ENCODE assay signal across 9 cellular contexts in the genomic region with DNA sequence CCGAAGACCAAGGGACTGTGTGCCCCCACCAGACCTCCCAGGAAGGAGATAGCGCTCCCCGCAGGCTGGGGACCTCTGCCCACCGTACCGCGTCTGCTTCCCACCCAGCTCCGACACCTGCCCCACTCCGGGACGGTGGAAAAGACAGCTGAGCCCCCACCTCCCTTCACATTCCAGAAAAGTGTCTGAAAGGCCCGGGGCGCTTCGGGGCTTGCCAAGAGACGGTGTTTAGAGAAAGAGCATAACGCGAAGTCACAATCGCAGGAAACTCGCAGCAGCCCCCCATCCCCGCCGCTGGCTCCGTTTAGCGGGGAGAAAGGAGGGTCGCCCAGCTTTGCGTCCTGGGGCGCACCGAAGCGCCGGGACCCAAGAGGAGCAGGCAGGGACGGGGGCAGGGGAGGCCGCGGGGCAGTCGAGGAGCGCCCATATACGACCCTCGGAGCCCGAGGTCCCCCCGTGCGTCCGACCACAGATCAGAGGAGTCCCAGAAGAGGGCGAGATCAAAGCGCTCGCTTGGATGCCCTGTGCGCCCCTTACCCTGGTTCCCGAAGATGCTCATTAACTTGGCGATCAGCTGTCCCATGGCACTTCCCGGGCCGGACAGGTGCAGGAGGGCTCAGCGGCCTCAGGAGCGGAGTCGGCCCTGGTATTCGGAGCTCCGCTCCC. TPM values are rescaled to one million over a fixed set of nuclear protein-coding genes. Genes with fewer than 3 reads are reported as not detected.
DNase-seq lines count a peak whose midpoint lies in the region; ATAC-seq and TF ChIP-seq lines count a peak whose summit lies in the region.
"Had no signal": no experiment of that assay in that cellular context is flagged by ENCODE, and none has a peak within 500 bp of the region (broad histone marks: within the 10 kb centered on the region; RNA-seq: fewer than 3 reads in every experiment).

No MANE protein-coding gene starts in this region.

- peaks cover 36% of the 10 kb centered on the region for H3K4me1 Mint-ChIP-seq in T-helper 1 cell treated with Interleukin-12 subunit alpha and Interleukin-12 subunit beta and Interleukin-4 antibody, amounts not matched to agents 30 μg/mL and 1 μg/mL, for 36 hours (ENCODE audit: low read depth)
- H3K4me1 Mint-ChIP-seq in central memory CD8-positive, alpha-beta T cell = peaks cover 25% of the 10 kb centered on the region

- H3K27me3 Mint-ChIP-seq in T-helper 1 cell treated with Interleukin-12 subunit alpha and Interleukin-12 subunit beta and Interleukin-4 antibody, amounts not matched to agents 30 μg/mL and 1 μg/mL, for 36 hours (ENCODE audit: low read depth) = peaks cover 50% of the 10 kb centered on the region
- no peaks in the 10 kb centered on the region for H3K27me3 Mint-ChIP-seq in central memory CD8-positive, alpha-beta T cell

- no peaks in the 10 kb centered on the region for H3K36me3 ChIP-seq in lung (ENCODE audit: control insufficient read depth in 2 of 2, insufficient read depth in 2 of 2, low read length in 2 of 2)
- no peaks in the 10 kb centered on the region for H3K36me3 ChIP-seq in testis (ENCODE audit: low read depth, missing control alignments)

- ATAC-seq in central memory CD8-positive, alpha-beta T cell (replicated peaks; ENCODE audit: extremely low read depth, poor library complexity, severe bottlenecking) = peak; percentile 8
- ATAC-seq in lung (ENCODE audit: insufficient read depth, low FRiP score) (no peak), HG03469 (IDR thresholded peaks at IDR 0.05; ENCODE audit: unreplicated experiment) (no peak)

- TF ChIP-seq CTCF in lung (IDR thresholded peaks at IDR 0.05; ENCODE audit: control extremely low read depth, extremely low read depth) (no peak), testis (IDR thresholded peaks at IDR 0.05) (no peak)

- peaks cover 0 to 10% of the 10 kb centered on the region in 2 donors for H3K4me1 ChIP-seq in lung (ENCODE audit: control insufficient read depth in 2 of 2, insufficient read depth in 2 of 2, low read length in 2 of 2)
- H3K4me1 ChIP-seq in testis = peaks cover 4% of the 10 kb centered on the region

- H3K27me3 ChIP-seq in lung (ENCODE audit: control insufficient read depth, insufficient read depth) = no peaks in the 10 kb centered on the region
- no peaks in the 10 kb centered on the region for H3K27me3 ChIP-seq in testis

- H3K4me3 ChIP-seq in lung = peak overlapping the region; percentile 35
- peak overlapping the region; percentile 36 to 43 for H3K4me3 ChIP-seq in testis

- TF ChIP-seq POLR2A in testis (IDR thresholded peaks at IDR 0.05) = no peak

- H3K9me3 ChIP-seq in lung (ENCODE audit: control insufficient read depth in 2 of 2, insufficient read depth in 1 of 2, low read length in 1 of 2) = no peaks in the 10 kb centered on the region
- H3K9me3 ChIP-seq in testis = no peaks in the 10 kb centered on the region

- no peaks in the 10 kb centered on the region for H3K36me3 Mint-ChIP-seq in T-helper 1 cell treated with Interleukin-12 subunit alpha and Interleukin-12 subunit beta and Interleukin-4 antibody, amounts not matched to agents 30 μg/mL and 1 μg/mL, for 36 hours (ENCODE audit: low read depth)
- peaks cover 2% of the 10 kb centered on the region for H3K36me3 Mint-ChIP-seq in central memory CD8-positive, alpha-beta T cell (ENCODE audit: insufficient read depth)

- no peaks in the 10 kb centered on the region for H3K9me3 Mint-ChIP-seq in T-helper 1 cell treated with Interleukin-12 subunit alpha and Interleukin-12 subunit beta and Interleukin-4 antibody, amounts not matched to agents 30 μg/mL and 1 μg/mL, for 36 hours
- no peaks in the 10 kb centered on the region for H3K9me3 Mint-ChIP-seq in central memory CD8-positive, alpha-beta T cell

- peak overlapping the region; percentile 89 for H3K4me3 Mint-ChIP-seq in T-helper 1 cell treated with Interleukin-12 subunit alpha and Interleukin-12 subunit beta and Interleukin-4 antibody, amounts not matched to agents 30 μg/mL and 1 μg/mL, for 36 hours
- H3K4me3 Mint-ChIP-seq in central memory CD8-positive, alpha-beta T cell = peak overlapping the region; percentile 85

- 8 to 15% methylated on average over 51 of the region's 51 CpGs for WGBS in lung, 2 donors
- WGBS in testis, 2 donors = 3 to 20% methylated on average over 1 to 44 of the region's 51 CpGs

- no peak overlapping the region for H3K27ac ChIP-seq in lung (ENCODE audit: low read depth in 1 of 2, low read length in 1 of 2)
- no peak overlapping the region for H3K27ac ChIP-seq in testis

- H3K27ac Mint-ChIP-seq in T-helper 1 cell treated with Interleukin-12 subunit alpha and Interleukin-12 subunit beta and Interleukin-4 antibody, amounts not matched to agents 30 μg/mL and 1 μg/mL, for 36 hours = no peak overlapping the region
- H3K27ac Mint-ChIP-seq in central memory CD8-positive, alpha-beta T cell (ENCODE audit: low read depth) = peak overlapping the region; percentile 73

- intact Hi-C loops in testis (cut with DNase I; ENCODE audit: low total_unique reads) = no loop called here

- no peak for DNase-seq in T-helper 1 cell
- no peak for DNase-seq in central memory CD8-positive, alpha-beta T cell (ENCODE audit: low spot score in 2 of 2)
- DNase-seq in lung (ENCODE audit: low spot score) = no peak
- DNase-seq in testis = no peak
- DNase-seq in NCI-H510A (lab: John Stamatoyannopoulos, UW) = no peak
- DNase-seq in CD1c-positive myeloid dendritic cell (ENCODE audit: extremely low spot score) = no peak

RNA-seq across cellular contexts. Expression of a gene that starts 0.7 kb away (rescaled TPM):
- not detected for total RNA-seq in lung
- not detected for polyA plus RNA-seq in lung
- total RNA-seq in testis = not detected
- not detected for polyA plus RNA-seq in testis (ENCODE audit: insufficient read depth, low read depth, low replicate concordance)
- total RNA-seq: A172 had no signal

RNA-seq across cellular contexts. Expression of a gene that starts 13.9 kb away (rescaled TPM):
- total RNA-seq in lung = 1 to 10 TPM; 4.9 to 7.3 TPM
- 1 to 10 TPM; 1.7 to 5.9 TPM for polyA plus RNA-seq in lung
- 10 to 100 TPM in 1 of 2 donors, 1 to 10 TPM in 1; 9.6 to 14.8 TPM for total RNA-seq in testis
- 40.5 TPM for polyA plus RNA-seq in testis (ENCODE audit: insufficient read depth, low read depth, low replicate concordance)

RNA-seq across cellular contexts. Expression of a gene that starts 32.2 kb away (rescaled TPM):
- 10 to 100 TPM in 1 of 2 donors, 1 to 10 TPM in 1; 8.2 to 49.6 TPM for total RNA-seq in lung
- polyA plus RNA-seq in lung = 10 to 100 TPM in 1 of 2 donors, 1 to 10 TPM in 1; 6.8 to 35.1 TPM
- total RNA-seq in testis = 10 to 100 TPM; 18.1 to 19.8 TPM
- polyA plus RNA-seq in testis (ENCODE audit: insufficient read depth, low read depth, low replicate concordance) = 11.3 TPM

RNA-seq across cellular contexts. Expression of a gene that starts 34.8 kb away (rescaled TPM):
- total RNA-seq in lung (1,000 to 10,000 TPM; 1,387 to 1,536 TPM), testis (1,000 to 10,000 TPM in 1 of 2 donors, 100 to 1,000 TPM in 1; 954 to 1,719 TPM)
- polyA plus RNA-seq in lung (1,000 to 10,000 TPM; 2,407 to 4,055 TPM), testis (ENCODE audit: insufficient read depth, low read depth, low replicate concordance) (1,741 TPM)
